Comparison of ENCODE assay signal across 1 cellular context in the genomic region with DNA sequence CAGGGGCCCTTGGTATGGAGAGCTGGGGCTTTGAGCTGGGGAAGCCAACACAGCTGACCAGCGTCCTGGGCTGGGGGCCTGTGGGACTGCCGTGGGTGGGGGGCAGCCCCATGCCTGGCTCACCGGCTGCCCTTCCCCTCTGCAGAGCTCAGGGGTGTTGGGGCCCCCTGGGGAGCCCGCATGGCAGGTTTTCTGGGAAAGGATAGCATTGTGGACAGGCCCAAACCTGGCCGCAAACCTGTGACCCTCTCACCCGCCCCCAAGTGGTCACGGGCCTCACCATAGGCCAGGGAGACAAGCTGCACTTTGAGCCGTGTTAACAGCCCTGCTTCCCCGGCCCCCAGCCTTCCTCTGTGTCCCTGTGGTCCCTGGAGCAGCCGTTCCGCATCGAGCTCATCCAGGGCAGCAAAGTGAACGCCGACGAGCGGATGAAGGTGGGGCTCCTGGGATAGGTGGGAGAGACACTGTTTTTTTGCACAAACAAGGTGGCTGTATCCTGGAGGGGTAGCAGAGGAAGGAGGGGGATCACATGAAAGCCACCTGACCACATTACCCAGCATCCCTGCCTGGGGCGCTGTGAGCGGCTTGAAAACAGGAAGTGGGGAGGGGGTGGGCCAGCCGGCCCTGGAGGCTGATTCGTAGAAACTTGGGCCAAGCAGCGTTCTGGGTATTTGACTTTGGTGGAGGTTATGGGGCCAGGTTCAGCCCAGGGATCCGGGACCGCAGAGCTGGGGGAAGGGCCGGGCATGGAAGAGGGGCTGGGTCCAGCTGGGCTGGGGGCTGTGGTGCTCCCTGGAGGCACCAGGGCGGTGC.
A peak's percentile ranks its signal among the peaks of the same experiment; 100 is the strongest.
TF ChIP-seq lines count a peak whose summit lies in the region.

No MANE protein-coding gene starts in this region.

TF ChIP-seq in HepG2, 621 proteins besides CTCF, POLR2A, EP300 and RAD21 (continued from another document and continues in another):
- TF ChIP-seq, protein P1, sequence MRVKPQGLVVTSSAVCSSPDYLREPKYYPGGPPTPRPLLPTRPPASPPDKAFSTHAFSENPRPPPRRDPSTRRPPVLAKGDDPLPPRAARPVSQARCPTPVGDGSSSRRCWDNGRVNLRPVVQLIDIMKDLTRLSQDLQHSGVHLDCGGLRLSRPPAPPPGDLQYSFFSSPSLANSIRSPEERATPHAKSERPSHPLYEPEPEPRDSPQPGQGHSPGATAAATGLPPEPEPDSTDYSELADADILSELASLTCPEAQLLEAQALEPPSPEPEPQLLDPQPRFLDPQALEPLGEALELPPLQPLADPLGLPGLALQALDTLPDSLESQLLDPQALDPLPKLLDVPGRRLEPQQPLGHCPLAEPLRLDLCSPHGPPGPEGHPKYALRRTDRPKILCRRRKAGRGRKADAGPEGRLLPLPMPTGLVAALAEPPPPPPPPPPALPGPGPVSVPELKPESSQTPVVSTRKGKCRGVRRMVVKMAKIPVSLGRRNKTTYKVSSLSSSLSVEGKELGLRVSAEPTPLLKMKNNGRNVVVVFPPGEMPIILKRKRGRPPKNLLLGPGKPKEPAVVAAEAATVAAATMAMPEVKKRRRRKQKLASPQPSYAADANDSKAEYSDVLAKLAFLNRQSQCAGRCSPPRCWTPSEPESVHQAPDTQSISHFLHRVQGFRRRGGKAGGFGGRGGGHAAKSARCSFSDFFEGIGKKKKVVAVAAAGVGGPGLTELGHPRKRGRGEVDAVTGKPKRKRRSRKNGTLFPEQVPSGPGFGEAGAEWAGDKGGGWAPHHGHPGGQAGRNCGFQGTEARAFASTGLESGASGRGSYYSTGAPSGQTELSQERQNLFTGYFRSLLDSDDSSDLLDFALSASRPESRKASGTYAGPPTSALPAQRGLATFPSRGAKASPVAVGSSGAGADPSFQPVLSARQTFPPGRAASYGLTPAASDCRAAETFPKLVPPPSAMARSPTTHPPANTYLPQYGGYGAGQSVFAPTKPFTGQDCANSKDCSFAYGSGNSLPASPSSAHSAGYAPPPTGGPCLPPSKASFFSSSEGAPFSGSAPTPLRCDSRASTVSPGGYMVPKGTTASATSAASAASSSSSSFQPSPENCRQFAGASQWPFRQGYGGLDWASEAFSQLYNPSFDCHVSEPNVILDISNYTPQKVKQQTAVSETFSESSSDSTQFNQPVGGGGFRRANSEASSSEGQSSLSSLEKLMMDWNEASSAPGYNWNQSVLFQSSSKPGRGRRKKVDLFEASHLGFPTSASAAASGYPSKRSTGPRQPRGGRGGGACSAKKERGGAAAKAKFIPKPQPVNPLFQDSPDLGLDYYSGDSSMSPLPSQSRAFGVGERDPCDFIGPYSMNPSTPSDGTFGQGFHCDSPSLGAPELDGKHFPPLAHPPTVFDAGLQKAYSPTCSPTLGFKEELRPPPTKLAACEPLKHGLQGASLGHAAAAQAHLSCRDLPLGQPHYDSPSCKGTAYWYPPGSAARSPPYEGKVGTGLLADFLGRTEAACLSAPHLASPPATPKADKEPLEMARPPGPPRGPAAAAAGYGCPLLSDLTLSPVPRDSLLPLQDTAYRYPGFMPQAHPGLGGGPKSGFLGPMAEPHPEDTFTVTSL (CRISPR knock-in tag; IDR thresholded peaks at IDR 0.05; ENCODE audit: borderline replicate concordance): peak; percentile 70
- TF ChIP-seq, protein P2, sequence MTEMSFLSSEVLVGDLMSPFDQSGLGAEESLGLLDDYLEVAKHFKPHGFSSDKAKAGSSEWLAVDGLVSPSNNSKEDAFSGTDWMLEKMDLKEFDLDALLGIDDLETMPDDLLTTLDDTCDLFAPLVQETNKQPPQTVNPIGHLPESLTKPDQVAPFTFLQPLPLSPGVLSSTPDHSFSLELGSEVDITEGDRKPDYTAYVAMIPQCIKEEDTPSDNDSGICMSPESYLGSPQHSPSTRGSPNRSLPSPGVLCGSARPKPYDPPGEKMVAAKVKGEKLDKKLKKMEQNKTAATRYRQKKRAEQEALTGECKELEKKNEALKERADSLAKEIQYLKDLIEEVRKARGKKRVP (CRISPR knock-in tag; IDR thresholded peaks at IDR 0.05): 0 out of 4 replicates have a peak, but pooled peaks of 1 of the 2 experiments have one; percentile 20
- 0 out of 2 replicates have a peak, but pooled peaks have one; percentile 24 for TF ChIP-seq ZNF577 (CRISPR knock-in tag; IDR thresholded peaks at IDR 0.05; ENCODE audit: borderline replicate concordance, low read depth)
- TF ChIP-seq ZNF766 (CRISPR knock-in tag; IDR thresholded peaks at IDR 0.05; ENCODE audit: borderline replicate concordance): no peak
- TF ChIP-seq, protein P3, sequence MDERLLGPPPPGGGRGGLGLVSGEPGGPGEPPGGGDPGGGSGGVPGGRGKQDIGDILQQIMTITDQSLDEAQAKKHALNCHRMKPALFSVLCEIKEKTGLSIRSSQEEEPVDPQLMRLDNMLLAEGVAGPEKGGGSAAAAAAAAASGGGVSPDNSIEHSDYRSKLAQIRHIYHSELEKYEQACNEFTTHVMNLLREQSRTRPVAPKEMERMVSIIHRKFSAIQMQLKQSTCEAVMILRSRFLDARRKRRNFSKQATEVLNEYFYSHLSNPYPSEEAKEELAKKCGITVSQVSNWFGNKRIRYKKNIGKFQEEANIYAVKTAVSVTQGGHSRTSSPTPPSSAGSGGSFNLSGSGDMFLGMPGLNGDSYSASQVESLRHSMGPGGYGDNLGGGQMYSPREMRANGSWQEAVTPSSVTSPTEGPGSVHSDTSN (CRISPR knock-in tag; IDR thresholded peaks at IDR 0.05): no peak
- no peak for TF ChIP-seq FOXP1 (IDR thresholded peaks at IDR 0.05)
- peak; percentile 63 for TF ChIP-seq FOXP1 (CRISPR knock-in tag; IDR thresholded peaks at IDR 0.05)
- TF ChIP-seq PHF20 (CRISPR knock-in tag; IDR thresholded peaks at IDR 0.05): peak; percentile 88
- TF ChIP-seq ATF7-NPFF (CRISPR knock-in tag; IDR thresholded peaks at IDR 0.05; ENCODE audit: low read depth): peak; percentile 68; the same call in 1 of the 2 replicates
- TF ChIP-seq FOXA3 (CRISPR knock-in tag; IDR thresholded peaks at IDR 0.05): no peak; the same call in none of the 2 replicates
- TF ChIP-seq NFE2L2 (IDR thresholded peaks at IDR 0.05; ENCODE audit: low read length): no peak
- peak; percentile 17; the same call in 1 of the 2 replicates for TF ChIP-seq ZNF280B (CRISPR knock-in tag; IDR thresholded peaks at IDR 0.05; ENCODE audit: borderline replicate concordance)
- TF ChIP-seq, protein P4, sequence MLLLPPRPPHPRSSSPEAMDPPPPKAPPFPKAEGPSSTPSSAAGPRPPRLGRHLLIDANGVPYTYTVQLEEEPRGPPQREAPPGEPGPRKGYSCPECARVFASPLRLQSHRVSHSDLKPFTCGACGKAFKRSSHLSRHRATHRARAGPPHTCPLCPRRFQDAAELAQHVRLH (CRISPR knock-in tag; IDR thresholded peaks at IDR 0.05; ENCODE audit: borderline replicate concordance, low read depth): peak; percentile 72
- TF ChIP-seq ZNF773 (CRISPR knock-in tag; IDR thresholded peaks at IDR 0.05; ENCODE audit: borderline replicate concordance): 0 out of 2 replicates have a peak, but pooled peaks have one; percentile 60
- TF ChIP-seq ONECUT2 (CRISPR knock-in tag; IDR thresholded peaks at IDR 0.05): 0 out of 2 replicates have a peak, but pooled peaks have one; percentile 27
- TF ChIP-seq ZNF75D (CRISPR knock-in tag; IDR thresholded peaks at IDR 0.05; ENCODE audit: borderline replicate concordance): no peak
- no peak for TF ChIP-seq SRF (IDR thresholded peaks at IDR 0.05; ENCODE audit: low read depth, low read length)
- TF ChIP-seq, protein P5, sequence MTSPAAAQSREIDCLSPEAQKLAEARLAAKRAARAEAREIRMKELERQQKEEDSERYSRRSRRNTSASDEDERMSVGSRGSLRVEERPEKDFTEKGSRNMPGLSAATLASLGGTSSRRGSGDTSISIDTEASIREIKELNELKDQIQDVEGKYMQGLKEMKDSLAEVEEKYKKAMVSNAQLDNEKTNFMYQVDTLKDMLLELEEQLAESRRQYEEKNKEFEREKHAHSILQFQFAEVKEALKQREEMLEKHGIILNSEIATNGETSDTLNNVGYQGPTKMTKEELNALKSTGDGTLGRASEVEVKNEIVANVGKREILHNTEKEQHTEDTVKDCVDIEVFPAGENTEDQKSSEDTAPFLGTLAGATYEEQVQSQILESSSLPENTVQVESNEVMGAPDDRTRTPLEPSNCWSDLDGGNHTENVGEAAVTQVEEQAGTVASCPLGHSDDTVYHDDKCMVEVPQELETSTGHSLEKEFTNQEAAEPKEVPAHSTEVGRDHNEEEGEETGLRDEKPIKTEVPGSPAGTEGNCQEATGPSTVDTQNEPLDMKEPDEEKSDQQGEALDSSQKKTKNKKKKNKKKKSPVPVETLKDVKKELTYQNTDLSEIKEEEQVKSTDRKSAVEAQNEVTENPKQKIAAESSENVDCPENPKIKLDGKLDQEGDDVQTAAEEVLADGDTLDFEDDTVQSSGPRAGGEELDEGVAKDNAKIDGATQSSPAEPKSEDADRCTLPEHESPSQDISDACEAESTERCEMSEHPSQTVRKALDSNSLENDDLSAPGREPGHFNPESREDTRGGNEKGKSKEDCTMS (CRISPR knock-in tag; conservative IDR thresholded peaks at IDR 0.05): no peak
- TF ChIP-seq RBAK (CRISPR knock-in tag; IDR thresholded peaks at IDR 0.05): no peak
- no peak for TF ChIP-seq GZF1 (CRISPR knock-in tag; IDR thresholded peaks at IDR 0.05)
- TF ChIP-seq SETDB1 (CRISPR knock-in tag; IDR thresholded peaks at IDR 0.05; ENCODE audit: borderline replicate concordance): no peak
- peak; percentile 39; the same call in 1 of the 2 replicates for TF ChIP-seq CREM (IDR thresholded peaks at IDR 0.05)
- TF ChIP-seq CREM (CRISPR knock-in tag; IDR thresholded peaks at IDR 0.05): no peak
- peak; percentile 35 for TF ChIP-seq HNRNPLL (IDR thresholded peaks at IDR 0.05; ENCODE audit: low read depth, low read length, poor library complexity, severe bottlenecking)
- TF ChIP-seq DNMT3B (CRISPR knock-in tag; conservative IDR thresholded peaks at IDR 0.05): no peak
- 0 out of 2 replicates have a peak, but pooled peaks have one; percentile 16 for TF ChIP-seq CBFB (CRISPR knock-in tag; IDR thresholded peaks at IDR 0.05)
- no peak for TF ChIP-seq NR2F2 (IDR thresholded peaks at IDR 0.05; ENCODE audit: borderline replicate concordance, low read depth)
- TF ChIP-seq ZNF746 (CRISPR knock-in tag; IDR thresholded peaks at IDR 0.05): no peak; the same call in 1 of the 2 replicates
- TF ChIP-seq PRDM15 (CRISPR knock-in tag; IDR thresholded peaks at IDR 0.05): no peak
- TF ChIP-seq, protein P6, sequence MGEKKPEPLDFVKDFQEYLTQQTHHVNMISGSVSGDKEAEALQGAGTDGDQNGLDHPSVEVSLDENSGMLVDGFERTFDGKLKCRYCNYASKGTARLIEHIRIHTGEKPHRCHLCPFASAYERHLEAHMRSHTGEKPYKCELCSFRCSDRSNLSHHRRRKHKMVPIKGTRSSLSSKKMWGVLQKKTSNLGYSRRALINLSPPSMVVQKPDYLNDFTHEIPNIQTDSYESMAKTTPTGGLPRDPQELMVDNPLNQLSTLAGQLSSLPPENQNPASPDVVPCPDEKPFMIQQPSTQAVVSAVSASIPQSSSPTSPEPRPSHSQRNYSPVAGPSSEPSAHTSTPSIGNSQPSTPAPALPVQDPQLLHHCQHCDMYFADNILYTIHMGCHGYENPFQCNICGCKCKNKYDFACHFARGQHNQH (CRISPR knock-in tag; IDR thresholded peaks at IDR 0.05): peak; percentile 61
- no peak; the same call in 1 of the 2 replicates for TF ChIP-seq ZNF558 (CRISPR knock-in tag; IDR thresholded peaks at IDR 0.05; ENCODE audit: borderline replicate concordance)
- TF ChIP-seq ZNF678 (CRISPR knock-in tag; IDR thresholded peaks at IDR 0.05): 0 out of 2 replicates have a peak, but pooled peaks have one; percentile 78
- TF ChIP-seq TBP (CRISPR knock-in tag; IDR thresholded peaks at IDR 0.05): no peak
- no peak; the same call in 1 of the 2 replicates for TF ChIP-seq HOXD1 (CRISPR knock-in tag; IDR thresholded peaks at IDR 0.05)
- peak; percentile 68 for TF ChIP-seq SP5 (CRISPR knock-in tag; IDR thresholded peaks at IDR 0.05; ENCODE audit: borderline replicate concordance, low read depth)
- TF ChIP-seq IRF2 (CRISPR knock-in tag; IDR thresholded peaks at IDR 0.05): peak; percentile 69
